Comparison of ENCODE assay signal across 11 cellular contexts in the genomic region with DNA sequence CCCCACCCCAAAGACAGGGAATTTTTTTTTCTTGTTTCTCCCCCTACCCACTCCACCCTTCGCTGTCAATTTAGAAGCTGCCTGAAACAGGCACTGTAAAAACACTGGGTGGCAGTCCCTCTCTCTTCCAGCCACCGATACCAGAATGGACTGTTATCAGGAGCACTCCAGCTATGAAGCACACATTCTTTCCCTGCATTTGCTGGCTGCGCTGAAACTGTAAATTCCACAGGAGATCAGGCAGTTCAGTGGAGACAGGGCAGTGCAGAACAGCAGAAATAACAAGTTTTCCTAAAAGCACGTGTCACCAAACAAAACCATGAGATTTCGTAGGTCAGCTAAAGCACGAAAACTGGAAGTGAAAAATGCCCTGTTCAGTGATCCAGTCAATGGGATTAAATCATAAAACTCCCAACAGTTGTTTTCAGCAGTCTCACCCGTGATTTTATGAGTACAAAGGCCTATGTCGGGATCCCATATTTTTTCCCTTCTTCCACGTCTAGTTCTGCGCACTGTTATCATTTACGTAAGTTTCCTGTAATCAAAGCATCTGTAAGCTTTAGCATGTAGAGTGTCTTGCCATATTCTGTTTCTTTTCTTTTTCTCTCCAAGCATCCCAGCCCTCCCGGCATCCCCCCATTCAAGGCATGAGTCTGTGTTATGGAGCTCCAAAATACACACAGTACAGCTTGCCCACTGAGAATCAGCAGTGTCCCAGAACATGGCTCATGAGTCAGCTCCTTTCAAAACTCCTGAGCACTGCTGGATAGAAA.
DNase-seq lines count a peak whose midpoint lies in the region; ATAC-seq and TF ChIP-seq lines count a peak whose summit lies in the region.
"Had no signal": no experiment of that assay in that cellular context is flagged by ENCODE, and none has a peak within 500 bp of the region (broad histone marks: within the 10 kb centered on the region; RNA-seq: fewer than 3 reads in every experiment).

No MANE protein-coding gene starts in this region.

- H3K4me3 ChIP-seq in right atrium auricular region (peak overlapping the region in 1 of 2 donors; percentile 5), neuron (ENCODE audit: low read length) (no peak overlapping the region), osteoblast (ENCODE audit: insufficient read depth, low read length) (no peak overlapping the region)
- H3K4me3 ChIP-seq: GM12878 had no signal

- H3K4me1 ChIP-seq in right atrium auricular region (peaks cover 0 to under 1% of the 10 kb centered on the region in 2 donors), neuron (ENCODE audit: insufficient read depth, low read length) (peaks cover 9% of the 10 kb centered on the region), osteoblast (ENCODE audit: insufficient read depth, low read length) (no peaks in the 10 kb centered on the region)

- H3K36me3 ChIP-seq in right atrium auricular region (no peaks in the 10 kb centered on the region), neuron (ENCODE audit: insufficient read depth, low read length) (no peaks in the 10 kb centered on the region), osteoblast (ENCODE audit: insufficient read depth, low read length) (no peaks in the 10 kb centered on the region)

- DNase-seq in ELF-1 (ENCODE audit: low read depth, low spot score): peak; percentile 55
- peak; percentile 83 for DNase-seq in astrocyte of the hippocampus (ENCODE audit: low read depth, low spot score)
- peak; percentile 59 for DNase-seq in right atrium auricular region (ENCODE audit: low spot score)
- DNase-seq in osteoblast (ENCODE audit: insufficient read length, low spot score, missing footprints): no peak
- DNase-seq in NCI-H2171 (lab: John Stamatoyannopoulos, UW): no peak
- DNase-seq in activated naive CD4-positive, alpha-beta T cell treated with anti-CD3 and anti-CD28 coated beads, Interleukin-2, amount 50 U/mL, for 72 hours (ENCODE audit: low spot score in 2 of 2): no peak
- no peak for DNase-seq in NCI-H526 treated with DMSO at 0.1 percent for 48 hours (lab: John Stamatoyannopoulos, UW)
- DNase-seq: activated naive CD8-positive, alpha-beta T cell treated with anti-CD3 and anti-CD28 coated beads, Interleukin-2, amount 50 U/mL, for 24 hours; CD4-positive, CD25-positive, alpha-beta regulatory T cell had no signal

- TF ChIP-seq CTCF in right atrium auricular region (IDR thresholded peaks at IDR 0.05) (peak in 1 of 2 donors; percentile 56), osteoblast (IDR thresholded peaks at IDR 0.05; ENCODE audit: extremely low read depth, low read depth, low read length) (no peak)

- H3K9me3 ChIP-seq in right atrium auricular region (no peaks in the 10 kb centered on the region), neuron (ENCODE audit: low read length) (no peaks in the 10 kb centered on the region), osteoblast (ENCODE audit: low read depth, low read length) (no peaks in the 10 kb centered on the region)

- H3K79me2 ChIP-seq in osteoblast (ENCODE audit: insufficient read depth, low read length): no peaks in the 10 kb centered on the region

- peaks cover 3 to 4% of the 10 kb centered on the region in 2 donors for H3K9me3 Mint-ChIP-seq in activated naive CD4-positive, alpha-beta T cell treated with anti-CD3 and anti-CD28 coated beads, Interleukin-2, amount 50 U/mL, for 72 hours

- H3K27ac ChIP-seq in right atrium auricular region (peak overlapping the region; percentile 15 to 65), osteoblast (ENCODE audit: low read depth, low read length) (no peak overlapping the region)

- H3K27ac Mint-ChIP-seq in activated naive CD4-positive, alpha-beta T cell treated with anti-CD3 and anti-CD28 coated beads, Interleukin-2, amount 50 U/mL, for 72 hours: no peak overlapping the region
- H3K27ac Mint-ChIP-seq: activated naive CD8-positive, alpha-beta T cell treated with anti-CD3 and anti-CD28 coated beads, Interleukin-2, amount 50 U/mL, for 24 hours; CD4-positive, CD25-positive, alpha-beta regulatory T cell had no signal

- no peak for ATAC-seq in activated naive CD4-positive, alpha-beta T cell treated with anti-CD3 and anti-CD28 coated beads, Interleukin-2, amount 50 U/mL, for 72 hours
- ATAC-seq: activated naive CD8-positive, alpha-beta T cell treated with anti-CD3 and anti-CD28 coated beads, Interleukin-2, amount 50 U/mL, for 24 hours; GM12878 had no signal

- H3K36me3 Mint-ChIP-seq in activated naive CD4-positive, alpha-beta T cell treated with anti-CD3 and anti-CD28 coated beads, Interleukin-2, amount 50 U/mL, for 72 hours: no peaks in the 10 kb centered on the region
- H3K36me3 Mint-ChIP-seq: CD4-positive, CD25-positive, alpha-beta regulatory T cell had no signal

- peak overlapping the region; percentile 26 for H2AFZ ChIP-seq in neuron (ENCODE audit: low read depth, low read length)
- H2AFZ ChIP-seq in osteoblast (ENCODE audit: low read length): no peak overlapping the region

- no peaks in the 10 kb centered on the region for H4K20me1 ChIP-seq in osteoblast (ENCODE audit: insufficient read depth, low read length)

- no peaks in the 10 kb centered on the region for H3K27me3 ChIP-seq in right atrium auricular region
- no peaks in the 10 kb centered on the region for H3K27me3 ChIP-seq in neuron (ENCODE audit: insufficient read depth, low read length)
- no peaks in the 10 kb centered on the region for H3K27me3 ChIP-seq in osteoblast (ENCODE audit: insufficient read depth, low read length)

- H3K4me2 ChIP-seq in osteoblast (ENCODE audit: insufficient read depth, low read length): no peak overlapping the region

Comparison
In these comparisons a context has a peak if more than half of its experiments do, and no peak if none do; other contexts are left out.
1. DNase-seq: peak in ELF-1 (single experiment), astrocyte of the hippocampus (single experiment) and right atrium auricular region (single experiment); none in osteoblast (single experiment), NCI-H2171 (single experiment), activated naive CD4-positive, alpha-beta T cell treated with anti-CD3 and anti-CD28 coated beads, Interleukin-2, amount 50 U/mL, for 72 hours (0 of 2) and NCI-H526 treated with DMSO at 0.1 percent for 48 hours (single experiment).